Comparison of ENCODE assay signal across 30 cellular contexts in the genomic region with DNA sequence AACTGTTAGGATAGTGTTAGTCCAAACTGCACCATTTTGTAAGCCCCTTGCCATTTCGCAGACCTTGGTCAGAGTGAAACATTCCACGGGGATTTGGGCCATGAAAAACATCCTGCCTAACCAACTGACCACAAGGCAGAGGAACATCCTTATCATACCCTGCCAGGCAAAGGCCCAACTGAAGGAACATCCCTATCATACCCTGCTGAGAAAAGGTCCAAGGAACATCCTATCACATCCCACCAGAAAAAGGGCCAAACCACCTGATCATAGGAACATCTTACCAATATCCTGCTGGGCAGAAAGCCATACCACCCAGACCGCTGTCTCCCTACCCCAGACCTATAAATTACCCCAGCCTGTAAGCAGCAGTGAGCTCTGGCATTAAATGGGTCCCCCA. TPM values are rescaled to one million over a fixed set of nuclear protein-coding genes. Genes with fewer than 3 reads are reported as not detected.
"Had no signal": no experiment of that assay in that cellular context is flagged by ENCODE, and none has a peak within 500 bp of the region (broad histone marks: within the 10 kb centered on the region; RNA-seq: fewer than 3 reads in every experiment).

No MANE protein-coding gene starts in this region.

- H3K9ac ChIP-seq: KMS-11 had no signal

- H3K4me1 ChIP-seq: Peyer's patch, SJSA1 had no signal

- ATAC-seq: HepG2, Right ventricle myocardium inferior had no signal

- H3K4me2 ChIP-seq: KMS-11, PC-9 had no signal

- H3K27ac ChIP-seq: KMS-11, PC-9, Peyer's patch, SJSA1, SK-N-MC had no signal

- H3K27me3 ChIP-seq: Peyer's patch, SJSA1 had no signal

- FAIRE-seq: HepG2 had no signal

- H3K36me3 ChIP-seq: Peyer's patch, SJSA1 had no signal

- DNase-seq: IMR-90, Kasumi-1, MM.1S, MV-4-11, NCI-H1048, NCI-H1105, NCI-H1417 treated with DMSO at 0.1 percent for 48 hours, NCI-H146, NCI-H1694 treated with DMSO at 0.1 percent for 48 hours, NCI-H1930, NCI-H2081, NCI-H2107, NCI-H226, NCI-H446, NCI-H510A, NCI-H524 treated with DMSO at 0.1 percent for 48 hours, NCI-H69, NCI-H774, PC-9, Peyer's patch, SHP77 treated with DMSO at 0.1 percent for 48 hours, SW 1271 had no signal

- H3K4me3 ChIP-seq: PC-9, Peyer's patch, SJSA1, SK-N-MC had no signal

- H2AFZ ChIP-seq: PC-9 had no signal

- H3K9me3 ChIP-seq: Peyer's patch, SJSA1 had no signal

RNA-seq across cellular contexts. Expression of a gene that starts 19.4 kb away (rescaled TPM):
- total RNA-seq: HT-29, IMR-90, M059J, PC-9, RPMI7951, SJSA1 had no signal
- polyA plus RNA-seq: IMR-90 had no signal

RNA-seq across cellular contexts. Expression of a gene that starts 30.0 kb away (rescaled TPM):
- total RNA-seq: HT-29, M059J, PC-9, RPMI7951 had no signal
